In the genomic region with DNA sequence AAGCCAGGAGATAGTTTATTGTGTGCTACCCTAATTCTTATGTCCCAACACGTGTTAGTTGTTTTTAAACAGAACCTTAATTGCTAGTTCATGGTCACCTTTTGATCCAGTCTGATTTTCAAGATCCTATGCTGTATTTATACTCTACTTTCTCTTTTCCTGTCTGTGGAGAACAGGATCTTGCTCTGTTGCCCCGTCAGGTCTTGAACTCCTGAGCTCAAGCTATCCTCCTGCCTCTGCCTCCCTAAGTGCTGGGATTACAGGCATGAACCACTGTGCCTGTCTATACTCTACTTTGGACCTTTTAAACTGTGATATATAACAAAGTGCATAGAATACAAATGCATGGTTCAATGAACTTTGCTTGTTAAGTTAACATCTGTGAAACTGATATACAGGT, we compare ENCODE assay signal across 34 cellular contexts.
"Had no signal": no experiment of that assay in that cellular context is flagged by ENCODE, and none has a peak within 500 bp of the region (broad histone marks: within the 10 kb centered on the region; RNA-seq: fewer than 3 reads in every experiment).

No MANE protein-coding gene starts in this region.

- H3K27ac Mint-ChIP-seq: activated naive CD4-positive, alpha-beta T cell treated with anti-CD3 and anti-CD28 coated beads for 36 hours; activated naive CD8-positive, alpha-beta T cell treated with anti-CD3 and anti-CD28 coated beads for 36 hours; activated T-helper 1 cell treated with anti-CD3 and anti-CD28 coated beads, Interleukin-12 subunit alpha, Interleukin-12 subunit beta, Interleukin-2, Interleukin-4 antibody, amounts not matched to agents 30 ng/mL and 10 ng/mL and 1 ng/mL, durations not matched to agents 14 hours and 24 hours and 36 hours; brain; immature natural killer cell; naive thymus-derived CD8-positive, alpha-beta T cell; stimulated activated naive CD8-positive, alpha-beta T cell treated with anti-CD3 and anti-CD28 coated beads, Interleukin-15, Interleukin-2, amounts not matched to agents 100 ng/mL and 50 ng/mL, for 24 hours; T-helper 17 cell had no signal

- H3K27ac ChIP-seq: adrenal gland, cardiac muscle cell, colonic mucosa, lower lobe of right lung, parathyroid adenoma, thyroid gland, upper lobe of right lung had no signal

- H3K4me3 ChIP-seq: adrenal gland, cardiac muscle cell, colonic mucosa, lower lobe of right lung, thyroid gland, upper lobe of right lung had no signal

- H3K9me3 ChIP-seq: adrenal gland, colonic mucosa, lower lobe of right lung, thyroid gland, upper lobe of right lung had no signal

- H3K9me3 Mint-ChIP-seq: activated naive CD4-positive, alpha-beta T cell treated with anti-CD3 and anti-CD28 coated beads for 36 hours; activated naive CD8-positive, alpha-beta T cell treated with anti-CD3 and anti-CD28 coated beads for 36 hours; activated T-helper 1 cell treated with anti-CD3 and anti-CD28 coated beads, Interleukin-12 subunit alpha, Interleukin-12 subunit beta, Interleukin-2, Interleukin-4 antibody, amounts not matched to agents 30 ng/mL and 10 ng/mL and 1 ng/mL, durations not matched to agents 14 hours and 24 hours and 36 hours; brain; immature natural killer cell; naive thymus-derived CD8-positive, alpha-beta T cell; neural crest cell; stimulated activated naive CD8-positive, alpha-beta T cell treated with anti-CD3 and anti-CD28 coated beads, Interleukin-15, Interleukin-2, amounts not matched to agents 100 ng/mL and 50 ng/mL, for 24 hours had no signal

- H3K36me3 Mint-ChIP-seq: activated naive CD8-positive, alpha-beta T cell treated with anti-CD3 and anti-CD28 coated beads for 36 hours; brain; immature natural killer cell; naive thymus-derived CD8-positive, alpha-beta T cell had no signal

- H3K4me1 ChIP-seq: adrenal gland, colonic mucosa, lower lobe of right lung, parathyroid adenoma, thyroid gland, upper lobe of right lung had no signal

- H3K79me2 ChIP-seq: parathyroid adenoma had no signal

- H3K27me3 ChIP-seq: adrenal gland, cardiac muscle cell, colonic mucosa, thyroid gland, upper lobe of right lung had no signal

- H3K27me3 Mint-ChIP-seq: activated naive CD8-positive, alpha-beta T cell treated with anti-CD3 and anti-CD28 coated beads for 36 hours; brain; naive thymus-derived CD8-positive, alpha-beta T cell had no signal

- ATAC-seq: lower lobe of right lung; naive thymus-derived CD8-positive, alpha-beta T cell; right cardiac atrium; T-helper 17 cell; upper lobe of right lung had no signal

- H2AFZ ChIP-seq: parathyroid adenoma had no signal

- H3K9ac ChIP-seq: parathyroid adenoma had no signal

- H3K4me3 Mint-ChIP-seq: activated naive CD4-positive, alpha-beta T cell treated with anti-CD3 and anti-CD28 coated beads for 36 hours; activated naive CD8-positive, alpha-beta T cell treated with anti-CD3 and anti-CD28 coated beads for 36 hours; activated T-helper 1 cell treated with anti-CD3 and anti-CD28 coated beads, Interleukin-12 subunit alpha, Interleukin-12 subunit beta, Interleukin-2, Interleukin-4 antibody, amounts not matched to agents 30 ng/mL and 10 ng/mL and 1 ng/mL, durations not matched to agents 14 hours and 24 hours and 36 hours; brain; immature natural killer cell; naive thymus-derived CD8-positive, alpha-beta T cell; neural crest cell; stimulated activated naive CD8-positive, alpha-beta T cell treated with anti-CD3 and anti-CD28 coated beads, Interleukin-15, Interleukin-2, amounts not matched to agents 100 ng/mL and 50 ng/mL, for 24 hours; T-helper 17 cell had no signal

- DNase-seq: activated CD4-positive, alpha-beta T cell treated with anti-CD3 and anti-CD28 coated beads for 4 hours; activated CD4-positive, alpha-beta T cell treated with anti-CD3 and anti-CD28 coated beads, Interleukin-2, amount 50 U/mL, for 4 hours; activated CD4-positive, CD25-positive, alpha-beta regulatory T cell; activated CD8-positive, alpha-beta memory T cell treated with anti-CD3 and anti-CD28 coated beads, Interleukin-2, amount 50 U/mL, for 4 hours; activated effector memory CD4-positive, alpha-beta T cell treated with anti-CD3 and anti-CD28 coated beads, Interleukin-2, amount 50 U/mL, for 16 hours; activated naive CD4-positive, alpha-beta T cell treated with anti-CD3 and anti-CD28 coated beads for 36 hours; activated naive CD8-positive, alpha-beta T cell treated with anti-CD3 and anti-CD28 coated beads for 36 hours; activated T-cell treated with anti-CD3 and anti-CD28 coated beads, Interleukin-2, amount 50 U/mL, for 1 hour; adrenal gland; aorta; cerebellar nuclear complex; colonic mucosa; effector CD8-positive, alpha-beta T cell; erythroblast; foreskin fibroblast; head of caudate nucleus; hypothalamus; immature natural killer cell; lower lobe of right lung; mesenchymal stem cell; naive thymus-derived CD8-positive, alpha-beta T cell; nucleus accumbens; right cardiac atrium; stimulated activated CD4-positive, alpha-beta T cell treated with anti-CD3 and anti-CD28 coated beads, Interleukin-2, amount 100 ng/mL, for 48 hours; substantia nigra; T-helper 17 cell; thyroid gland; upper lobe of right lung had no signal

- H3K36me3 ChIP-seq: adrenal gland, cardiac muscle cell, colonic mucosa, lower lobe of right lung, thyroid gland, upper lobe of right lung had no signal

- H3K4me1 Mint-ChIP-seq: immature natural killer cell; naive thymus-derived CD8-positive, alpha-beta T cell; neural crest cell; T-helper 17 cell had no signal
